In the genomic region with DNA sequence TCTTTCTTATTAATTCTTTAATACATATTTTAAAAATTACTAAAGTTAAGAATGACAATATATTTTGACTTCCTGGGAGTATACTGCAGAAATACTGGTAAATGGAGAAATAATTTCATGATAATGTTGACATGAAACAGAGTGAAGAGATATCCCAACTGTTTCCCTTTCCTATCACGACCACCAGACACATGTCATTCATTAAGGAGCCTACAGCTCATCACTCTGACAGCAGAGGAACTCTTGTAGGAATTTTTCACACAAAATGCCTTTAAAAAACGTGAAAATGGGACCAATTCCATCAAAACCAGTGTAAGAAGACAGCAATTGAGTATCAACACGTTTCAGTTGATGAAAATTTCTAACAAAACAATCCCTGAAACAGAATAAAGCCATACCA, we compare ENCODE assay signal across 26 cellular contexts.
"Had no signal": no experiment of that assay in that cellular context is flagged by ENCODE, and none has a peak within 500 bp of the region (broad histone marks: within the 10 kb centered on the region; RNA-seq: fewer than 3 reads in every experiment).

No MANE protein-coding gene starts in this region.

- H3K4me1 ChIP-seq: colonic mucosa, esophagus muscularis mucosa, esophagus squamous epithelium, foreskin keratinocyte, gastrocnemius medialis, gastroesophageal sphincter, heart left ventricle, heart right ventricle had no signal

- ATAC-seq: effector memory CD8-positive, alpha-beta T cell; esophagus mucosa; foreskin keratinocyte; gastrocnemius medialis; gastroesophageal sphincter; heart left ventricle; heart right ventricle had no signal

- FAIRE-seq: endothelial cell of umbilical vein had no signal

- H3K4me1 Mint-ChIP-seq: endodermal cell had no signal

- H3K27ac Mint-ChIP-seq: dendritic cell treated with granulocyte-macrophage colony-stimulating factor and Interleukin-4, amounts not matched to agents 40 ng/mL and 50 ng/mL, for 4 days; effector memory CD8-positive, alpha-beta T cell; endodermal cell had no signal

- H3K27me3 ChIP-seq: colonic mucosa, dorsolateral prefrontal cortex, esophagus muscularis mucosa, esophagus squamous epithelium, foreskin keratinocyte, gastrocnemius medialis, gastroesophageal sphincter, heart left ventricle, heart right ventricle had no signal

- H3K9me3 ChIP-seq: colonic mucosa, esophagus muscularis mucosa, esophagus squamous epithelium, gastrocnemius medialis, gastroesophageal sphincter, heart left ventricle, heart right ventricle had no signal

- H3K36me3 ChIP-seq: colonic mucosa, esophagus muscularis mucosa, esophagus squamous epithelium, gastrocnemius medialis, gastroesophageal sphincter, heart left ventricle, heart right ventricle had no signal

- H3K27ac ChIP-seq: colonic mucosa, coronary artery, dorsolateral prefrontal cortex, epithelial cell of prostate, esophagus muscularis mucosa, esophagus squamous epithelium, foreskin keratinocyte, gastrocnemius medialis, gastroesophageal sphincter, heart left ventricle, heart right ventricle had no signal

- H3K27me3 Mint-ChIP-seq: dendritic cell treated with granulocyte-macrophage colony-stimulating factor and Interleukin-4, amounts not matched to agents 40 ng/mL and 50 ng/mL, for 4 days; effector memory CD8-positive, alpha-beta T cell had no signal

- H3K9me3 Mint-ChIP-seq: dendritic cell treated with granulocyte-macrophage colony-stimulating factor and Interleukin-4, amounts not matched to agents 40 ng/mL and 50 ng/mL, for 4 days; effector memory CD8-positive, alpha-beta T cell; endodermal cell had no signal

- H3K4me3 ChIP-seq: colonic mucosa, coronary artery, dorsolateral prefrontal cortex, esophagus muscularis mucosa, esophagus squamous epithelium, gastrocnemius medialis, gastroesophageal sphincter, heart left ventricle, heart right ventricle had no signal

- DNase-seq: colonic mucosa; cortex of kidney; dermis blood vessel endothelial cell; dorsolateral prefrontal cortex; effector CD4-positive, alpha-beta T cell; effector CD8-positive, alpha-beta T cell; effector memory CD4-positive, alpha-beta T cell; effector memory CD8-positive, alpha-beta T cell; endodermal cell; erythroblast; esophagus squamous epithelium; foreskin fibroblast; foreskin keratinocyte; foreskin melanocyte; gastrocnemius medialis; glutamatergic neuron; head of caudate nucleus; heart left ventricle; heart right ventricle had no signal

- H3K4me3 Mint-ChIP-seq: dendritic cell treated with granulocyte-macrophage colony-stimulating factor and Interleukin-4, amounts not matched to agents 40 ng/mL and 50 ng/mL, for 4 days; effector memory CD8-positive, alpha-beta T cell; endodermal cell had no signal
